ENCODE assay signal across 8 cellular contexts in genomic region chr17:7215136-7215638, GRCh38. TPM values are rescaled to one million over a fixed set of nuclear protein-coding genes. Genes with fewer than 3 reads are reported as not detected.
A peak's percentile ranks its signal among the peaks of the same experiment; 100 is the strongest.
DNase-seq lines count a peak whose midpoint lies in the region; ATAC-seq and TF ChIP-seq lines count a peak whose summit lies in the region.

No MANE protein-coding gene starts in this region.

- H3K36me3 ChIP-seq in HUES64 (ENCODE audit: insufficient read depth, low read length) = no peaks in the 10 kb centered on the region
- H3K36me3 ChIP-seq in breast epithelium = no peaks in the 10 kb centered on the region
- H3K36me3 ChIP-seq in muscle layer of colon (ENCODE audit: insufficient read depth, low read length) = no peaks in the 10 kb centered on the region

- peak overlapping the region; percentile 65 for H3K27ac ChIP-seq in 22Rv1
- peak overlapping the region; percentile 90 for H3K27ac ChIP-seq in HUES64 (ENCODE audit: low read depth, low read length)
- peak overlapping the region; percentile 100 for H3K27ac ChIP-seq in breast epithelium
- peak overlapping the region; percentile 50 for H3K27ac ChIP-seq in muscle layer of colon (ENCODE audit: low read depth, low read length)

- no peaks in the 10 kb centered on the region for H3K9me3 ChIP-seq in HUES64 (ENCODE audit: insufficient read depth, low read depth, low read length)
- H3K9me3 ChIP-seq in breast epithelium = no peaks in the 10 kb centered on the region
- no peaks in the 10 kb centered on the region for H3K9me3 ChIP-seq in muscle layer of colon (ENCODE audit: low read length)

- TF ChIP-seq CTCF in 22Rv1 (IDR thresholded peaks at IDR 0.05) (0 out of 2 replicates have a peak, but pooled peaks have one; percentile 4), breast epithelium (IDR thresholded peaks at IDR 0.05) (no peak)

- intact Hi-C loops in breast epithelium (cut with DNase I; ENCODE audit: low total_unique reads) = no loop called here

- H3K4me3 ChIP-seq in HUES64 (ENCODE audit: low read length) (peak overlapping the region; percentile 78), breast epithelium (peak overlapping the region; percentile 43 to 70 (median 61)), muscle layer of colon (ENCODE audit: low read depth in 1 of 2, low read length in 2 of 2) (peak overlapping the region in 1 of 2 donors; percentile 85)

- H3K4me1 ChIP-seq in HUES64 (ENCODE audit: insufficient read depth, low read length) = peaks cover 32% of the 10 kb centered on the region
- peaks cover 0 to 29% of the 10 kb centered on the region in 2 donors for H3K4me1 ChIP-seq in breast epithelium
- peaks cover 53% of the 10 kb centered on the region for H3K4me1 ChIP-seq in muscle layer of colon (ENCODE audit: insufficient read depth, low read length)

- peak overlapping the region; percentile 17; the same call in 1 of the 2 replicates for H3K9ac ChIP-seq in HUES64 (ENCODE audit: low read depth, low read length)
- H3K9ac ChIP-seq in muscle layer of colon (ENCODE audit: low read length) = no peak overlapping the region

- ATAC-seq in GM21717 (IDR thresholded peaks at IDR 0.05; ENCODE audit: unreplicated experiment) = no peak
- no peak for ATAC-seq in GM18498 (IDR thresholded peaks at IDR 0.05; ENCODE audit: unreplicated experiment)

- H3K27me3 ChIP-seq in HUES64 (ENCODE audit: insufficient read depth, low read length) = no peaks in the 10 kb centered on the region
- H3K27me3 ChIP-seq in breast epithelium = no peaks in the 10 kb centered on the region
- H3K27me3 ChIP-seq in muscle layer of colon (ENCODE audit: control insufficient read depth in 1 of 2, insufficient read depth in 2 of 2, low read length in 2 of 2) = no peaks in the 10 kb centered on the region

- no peak for DNase-seq in breast epithelium (ENCODE audit: low spot score in 2 of 2)
- DNase-seq in DMS 273 (lab: John Stamatoyannopoulos, UW; ENCODE audit: unreplicated experiment) = no peak
- no peak for DNase-seq in NCI-H2227 (lab: John Stamatoyannopoulos, UW; ENCODE audit: unreplicated experiment)

- WGBS in HUES64 = 9% methylated on average over 9 of the region's 9 CpGs

- no peak for TF ChIP-seq POLR2A in breast epithelium (IDR thresholded peaks at IDR 0.05)

RNA-seq across cellular contexts. Expression of gene DLG4, which starts 4.4 kb away (rescaled TPM):
- 23.6 TPM for polyA plus RNA-seq in HUES64 (2013, experiment 1 of 2)
- 26.2 TPM for polyA plus RNA-seq in HUES64 (2013, experiment 2 of 2)
- total RNA-seq in breast epithelium = 10 to 100 TPM in 2 of 3 donors, 1 to 10 TPM in 1; 7.2 to 18.4 (median 11.1) TPM

RNA-seq across cellular contexts. Expression of gene ACADVL, which starts 4.6 kb away (rescaled TPM):
- polyA plus RNA-seq in HUES64 (2013, experiment 1 of 2) = 115 TPM
- polyA plus RNA-seq in HUES64 (2013, experiment 2 of 2) = 121 TPM
- total RNA-seq in breast epithelium = 1,000 to 10,000 TPM in 1 of 3 donors, 100 to 1,000 TPM in 2; 421 to 1,002 (median 829) TPM

RNA-seq across cellular contexts. Expression of gene DVL2, which starts 19.1 kb away (rescaled TPM):
- 42.7 TPM for polyA plus RNA-seq in HUES64 (2013, experiment 1 of 2)
- polyA plus RNA-seq in HUES64 (2013, experiment 2 of 2) = 48.1 TPM
- total RNA-seq in breast epithelium = 10 to 100 TPM; 32.0 to 58.2 (median 47.9) TPM

RNA-seq across cellular contexts. Expression of gene PHF23, which starts 24.1 kb away (rescaled TPM):
- polyA plus RNA-seq in HUES64 (2013, experiment 1 of 2) = 62.5 TPM
- polyA plus RNA-seq in HUES64 (2013, experiment 2 of 2) = 63.0 TPM
- 10 to 100 TPM; 22.1 to 40.4 (median 37.7) TPM for total RNA-seq in breast epithelium

RNA-seq across cellular contexts. Expression of gene GABARAP, which starts 27.1 kb away (rescaled TPM):
- polyA plus RNA-seq in HUES64 (2013, experiment 1 of 2) = 307 TPM
- 379 TPM for polyA plus RNA-seq in HUES64 (2013, experiment 2 of 2)
- 100 to 1,000 TPM; 620 to 765 (median 631) TPM for total RNA-seq in breast epithelium

Comparison
In these comparisons a context has a peak if more than half of its experiments do, and no peak if none do; other contexts are left out.
1. H3K27ac ChIP-seq: peak in every context shown above with its lines; median percentile 100 in breast epithelium; 90 in HUES64; 65 in 22Rv1; 50 in muscle layer of colon.